Comparison of ENCODE assay signal across 17 cellular contexts in the genomic region with DNA sequence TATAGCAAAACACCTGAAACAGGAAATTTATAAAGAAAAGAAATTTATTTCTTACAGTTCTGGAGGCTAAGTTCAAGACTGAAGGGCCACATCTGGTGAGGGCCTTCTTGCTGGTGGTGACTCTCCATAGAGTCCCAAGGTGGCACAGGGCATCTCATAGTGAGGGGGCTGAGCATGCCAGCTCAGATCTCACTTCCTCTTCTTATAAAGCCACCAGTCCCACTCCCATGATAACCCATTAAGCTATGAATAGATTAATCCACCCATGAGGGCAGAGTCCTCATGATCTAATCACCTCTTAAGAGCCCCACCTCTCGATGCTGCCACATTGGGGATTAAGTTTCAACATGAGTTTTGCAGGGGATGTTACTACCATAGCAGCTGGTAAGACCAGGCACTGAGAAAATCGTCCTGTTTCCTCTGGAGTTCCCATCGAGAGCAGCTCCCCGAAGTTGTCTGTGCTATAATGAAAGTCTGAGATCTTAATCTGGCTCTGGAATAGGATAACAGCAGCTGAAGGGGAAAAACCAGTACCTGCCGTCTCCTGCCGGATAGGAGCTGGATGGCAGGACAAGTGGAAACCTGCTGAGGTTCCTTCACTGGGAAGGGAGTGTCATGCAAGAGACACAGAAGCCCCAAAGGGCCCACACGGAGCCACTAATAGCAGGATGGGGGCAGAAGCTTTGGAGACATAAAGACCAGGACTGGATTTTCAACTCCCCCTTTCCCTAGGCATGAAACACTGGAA.
DNase-seq lines count a peak whose midpoint lies in the region; TF ChIP-seq lines count a peak whose summit lies in the region.
"Had no signal": no experiment of that assay in that cellular context is flagged by ENCODE, and none has a peak within 500 bp of the region (broad histone marks: within the 10 kb centered on the region; RNA-seq: fewer than 3 reads in every experiment).

No MANE protein-coding gene starts in this region.

- no peaks in the 10 kb centered on the region for H3K79me2 ChIP-seq in Loucy (ENCODE audit: insufficient read depth, low read length)

- H3K9ac ChIP-seq in Loucy (ENCODE audit: low read depth, low read length, poor library complexity, severe bottlenecking), result no peak overlapping the region

- H3K27me3 ChIP-seq in Loucy (ENCODE audit: insufficient read depth, low read length, poor library complexity, severe bottlenecking), result no peaks in the 10 kb centered on the region

- no peaks in the 10 kb centered on the region for H3K4me1 Mint-ChIP-seq in osteocyte (ENCODE audit: unreplicated experiment)

- H3K36me3 Mint-ChIP-seq in osteocyte (ENCODE audit: unreplicated experiment), result no peaks in the 10 kb centered on the region
- H3K36me3 Mint-ChIP-seq: naive thymus-derived CD4-positive, alpha-beta T cell; type B pancreatic cell had no signal

- peaks cover 19% of the 10 kb centered on the region for H3K4me1 ChIP-seq in Loucy (ENCODE audit: insufficient read depth, low read length, poor library complexity, severe bottlenecking)

- no peak overlapping the region for H3K27ac Mint-ChIP-seq in osteocyte (ENCODE audit: unreplicated experiment)
- H3K27ac Mint-ChIP-seq: naive thymus-derived CD4-positive, alpha-beta T cell; type B pancreatic cell had no signal

- no peaks in the 10 kb centered on the region for H3K9me3 ChIP-seq in Loucy (ENCODE audit: insufficient read depth, low read depth, low read length)

- H4K20me1 ChIP-seq in Loucy (ENCODE audit: insufficient read depth, low read length, poor library complexity, severe bottlenecking), result no peaks in the 10 kb centered on the region

- TF ChIP-seq CTCF in Loucy (conservative IDR thresholded peaks at IDR 0.05; ENCODE audit: low read length) (no peak), osteocyte (IDR thresholded peaks at IDR 0.05) (no peak)

- no peak overlapping the region for H3K4me2 ChIP-seq in Loucy (ENCODE audit: low read depth, low read length, poor library complexity, severe bottlenecking)

- H3K9me3 Mint-ChIP-seq in osteocyte (ENCODE audit: unreplicated experiment), result no peaks in the 10 kb centered on the region
- H3K9me3 Mint-ChIP-seq: activated T-cell treated with anti-CD3 and anti-CD28 coated beads, Interleukin-2, amount 50 U/mL, for 4 hours; type B pancreatic cell had no signal

- no peak overlapping the region for H3K4me3 Mint-ChIP-seq in osteocyte (ENCODE audit: unreplicated experiment)
- H3K4me3 Mint-ChIP-seq: activated T-cell treated with anti-CD3 and anti-CD28 coated beads, Interleukin-2, amount 50 U/mL, for 4 hours; naive thymus-derived CD4-positive, alpha-beta T cell; type B pancreatic cell had no signal

- no peaks in the 10 kb centered on the region for H3F3A ChIP-seq in Loucy (ENCODE audit: low read depth)

- H3K27me3 Mint-ChIP-seq in osteocyte (ENCODE audit: unreplicated experiment), result peaks cover 39% of the 10 kb centered on the region

- H2AFZ ChIP-seq in Loucy (ENCODE audit: low read length), result peak overlapping the region; percentile 24; the same call in 1 of the 2 replicates

- H3K9me2 ChIP-seq in Loucy (replicated peaks; ENCODE audit: low read depth, low read length), result no peaks in the 10 kb centered on the region

- DNase-seq in NCI-H748 (lab: John Stamatoyannopoulos, UW; ENCODE audit: unreplicated experiment) (peak; percentile 14), NCI-H748 treated with DMSO at 0.1 percent for 48 hours (lab: John Stamatoyannopoulos, UW) (no peak), SK-N-DZ (ENCODE audit: low spot score) (peak; percentile 61), osteocyte (ENCODE audit: extremely low spot score, unreplicated experiment) (peak; percentile 44), AG08396 (ENCODE audit: low spot score) (no peak), occipital lobe (lab: John Stamatoyannopoulos, UW) (no peak)
- no peak for DNase-seq in effector CD8-positive, alpha-beta T cell (lab: John Stamatoyannopoulos, UW)
- DNase-seq: activated naive CD4-positive, alpha-beta T cell treated with Interleukin-2 at 50 U/mL for 16 hours; activated T-cell treated with anti-CD3 and anti-CD28 coated beads, Interleukin-2, amount 50 U/mL, for 4 hours; C1 segment of cervical spinal cord; GDM1; left colon; naive thymus-derived CD4-positive, alpha-beta T cell; NCI-H226; SW 1271 had no signal

- H3K36me3 ChIP-seq in Loucy (ENCODE audit: insufficient read depth, low read length), result no peaks in the 10 kb centered on the region

- no peak overlapping the region for H3K4me3 ChIP-seq in Loucy (ENCODE audit: low read length, poor library complexity, severe bottlenecking)

Comparison
In these comparisons a context has a peak if more than half of its experiments do, and no peak if none do; other contexts are left out.
1. DNase-seq: peak in NCI-H748 (single experiment), SK-N-DZ (single experiment) and osteocyte (single experiment); none in NCI-H748 treated with DMSO at 0.1 percent for 48 hours (single experiment), AG08396 (single experiment), occipital lobe (single experiment) and effector CD8-positive, alpha-beta T cell (single experiment).